8 cellular contexts compared by ENCODE assay signal in genomic region chr12:2891240-2892053, GRCh38. TPM values are rescaled to one million over a fixed set of nuclear protein-coding genes. Genes with fewer than 3 reads are reported as not detected.
DNase-seq lines count a peak whose midpoint lies in the region; TF ChIP-seq lines count a peak whose summit lies in the region.

No MANE protein-coding gene starts in this region.

- in situ Hi-C loops in G401 (cut with HindIII; ENCODE audit: low sequenced_read_pairs) = no loop called here

- H3K9me3 ChIP-seq in neuron (ENCODE audit: low read length) = no peaks in the 10 kb centered on the region

- peaks cover 22% of the 10 kb centered on the region for H3K36me3 ChIP-seq in neuron (ENCODE audit: insufficient read depth, low read length)

- H3K4me1 ChIP-seq in neuron (ENCODE audit: insufficient read depth, low read length) = peaks cover 9% of the 10 kb centered on the region

- CTCF ChIA-PET in HEK293T (lab: Yijun Ruan, JAX) = interaction anchor here (0.6 to 1.3 kb wide), 2 partner anchors 53 to 54 kb away, joined by 3 to 4 read pairs; no protein-coding TSS in a partner anchor

- POLR2A ChIA-PET in HEK293T (lab: Yijun Ruan, JAX) = interaction anchor here (0.9 to 2.3 kb wide), 8 partner anchors 9 to 95 kb away, joined by 3 to 23 read pairs (median 6); partner anchors contain the start of genes FOXM1 and RHNO1

- H3K27me3 ChIP-seq in neuron (ENCODE audit: insufficient read depth, low read length) = no peaks in the 10 kb centered on the region

- DNase-seq in G401 (ENCODE audit: low spot score) (peak; percentile 70), HEK293T (ENCODE audit: extremely low spot score) (peak; percentile 36), NCI-H226 (peak; percentile 11), globus pallidus (ENCODE audit: low spot score) (peak; percentile 64), MV-4-11 (lab: John Stamatoyannopoulos, UW) (no peak), OCI-M2 (lab: John Stamatoyannopoulos, UW; ENCODE audit: unreplicated experiment) (no peak)
- peak; percentile 25 for DNase-seq in activated naive CD4-positive, alpha-beta T cell treated with anti-CD3 and anti-CD28 coated beads, Interleukin-2, amount 50 U/mL, for 16 hours

- H2AFZ ChIP-seq in neuron (ENCODE audit: low read depth, low read length) = peak overlapping the region; percentile 71

- peak overlapping the region; percentile 90 for H3K4me3 ChIP-seq in neuron (ENCODE audit: low read length)

TF ChIP-seq in HEK293T, 16 proteins besides CTCF, POLR2A, EP300 and RAD21:
- TF ChIP-seq FOXM1 (IDR thresholded peaks at IDR 0.05; ENCODE audit: borderline replicate concordance) (no peak), ARNT (IDR thresholded peaks at IDR 0.05) (no peak), NFRKB (IDR thresholded peaks at IDR 0.05) (no peak), FOXK2 (IDR thresholded peaks at IDR 0.05) (no peak), CTBP1 (IDR thresholded peaks at IDR 0.05; ENCODE audit: borderline replicate concordance) (no peak), ZNF384 (IDR thresholded peaks at IDR 0.05) (no peak), SUZ12 (IDR thresholded peaks at IDR 0.05) (no peak), TARDBP (IDR thresholded peaks at IDR 0.05) (no peak), FOXA1 (IDR thresholded peaks at IDR 0.05) (no peak), ELF4 (IDR thresholded peaks at IDR 0.05) (no peak), SP1 (IDR thresholded peaks at IDR 0.05) (no peak), BHLHE40 (IDR thresholded peaks at IDR 0.05; ENCODE audit: borderline replicate concordance) (no peak), LEF1 (IDR thresholded peaks at IDR 0.05; ENCODE audit: borderline replicate concordance) (no peak), L3MBTL2 (conservative IDR thresholded peaks at IDR 0.05) (no peak)
- TF ChIP-seq, protein P1, sequence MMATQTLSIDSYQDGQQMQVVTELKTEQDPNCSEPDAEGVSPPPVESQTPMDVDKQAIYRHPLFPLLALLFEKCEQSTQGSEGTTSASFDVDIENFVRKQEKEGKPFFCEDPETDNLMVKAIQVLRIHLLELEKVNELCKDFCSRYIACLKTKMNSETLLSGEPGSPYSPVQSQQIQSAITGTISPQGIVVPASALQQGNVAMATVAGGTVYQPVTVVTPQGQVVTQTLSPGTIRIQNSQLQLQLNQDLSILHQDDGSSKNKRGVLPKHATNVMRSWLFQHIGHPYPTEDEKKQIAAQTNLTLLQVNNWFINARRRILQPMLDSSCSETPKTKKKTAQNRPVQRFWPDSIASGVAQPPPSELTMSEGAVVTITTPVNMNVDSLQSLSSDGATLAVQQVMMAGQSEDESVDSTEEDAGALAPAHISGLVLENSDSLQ (IDR thresholded peaks at IDR 0.05) = no peak

RNA-seq across cellular contexts. Expression of gene TULP3, which starts 0.8 kb away (rescaled TPM):
- 35.6 and 59.9 TPM in 2 replicates for total RNA-seq in G401 (2014; rRNA removed; shearing (Covaris generic))

RNA-seq across cellular contexts. Expression of gene RHNO1, which starts 14.4 kb away (rescaled TPM):
- 51.8 and 73.4 TPM in 2 replicates for total RNA-seq in G401 (2014; rRNA removed; shearing (Covaris generic))

RNA-seq across cellular contexts. Expression of gene FOXM1, which starts 14.5 kb away (rescaled TPM):
- total RNA-seq in G401 (2014; rRNA removed; shearing (Covaris generic)) = 18.8 and 36.1 TPM in 2 replicates

RNA-seq across cellular contexts. Expression of gene TEX52, which starts 34.6 kb away (rescaled TPM):
- total RNA-seq in G401 (2014; rRNA removed; shearing (Covaris generic)) = not detected in 2 replicates

RNA-seq across cellular contexts. Expression of gene NRIP2, which starts 56.6 kb away (rescaled TPM):
- not detected in 2 replicates for total RNA-seq in G401 (2014; rRNA removed; shearing (Covaris generic))

Comparison
In these comparisons a context has a peak if more than half of its experiments do, and no peak if none do; other contexts are left out.
1. DNase-seq: peak in G401 (single experiment), HEK293T (single experiment), NCI-H226 (single experiment), activated naive CD4-positive, alpha-beta T cell treated with anti-CD3 and anti-CD28 coated beads, Interleukin-2, amount 50 U/mL, for 16 hours (single experiment) and globus pallidus (single experiment); none in MV-4-11 (single experiment) and OCI-M2 (single experiment).